Comparison of ENCODE assay signal across 1 cellular context in genomic region chr7:137898839-137899681, GRCh38.
TF ChIP-seq lines count a peak whose summit lies in the region.

No MANE protein-coding gene starts in this region.

TF ChIP-seq in IMR-90, 13 proteins besides CTCF, POLR2A, EP300 and RAD21 (continued from another document):
- TF ChIP-seq NFE2L2 (IDR thresholded peaks at IDR 0.05; ENCODE audit: low read depth, low read length), result no peak
